In the genomic region with DNA sequence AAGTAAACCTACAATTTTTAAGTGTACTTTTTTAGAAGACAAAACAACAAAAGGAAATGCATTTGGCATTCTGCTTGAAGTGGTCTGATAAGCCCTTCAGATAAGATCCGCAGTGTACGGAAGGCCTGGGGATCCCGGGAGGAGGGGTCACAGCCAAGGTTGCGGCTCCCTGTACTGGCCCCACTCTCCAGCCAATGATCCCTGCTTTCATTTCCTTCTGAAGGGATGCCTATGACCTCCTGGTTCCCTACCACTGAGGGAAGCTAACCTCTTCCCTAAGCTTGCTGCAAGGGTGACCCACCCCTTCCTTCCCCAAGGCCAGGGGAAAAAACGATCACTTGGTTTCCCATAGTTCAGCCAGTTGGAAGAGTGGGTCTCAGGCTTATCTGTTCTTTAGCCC, we compare ENCODE assay signal across 1 cellular context.
TF ChIP-seq lines count a peak whose summit lies in the region.

No MANE protein-coding gene starts in this region.

TF ChIP-seq in K562, 482 proteins besides CTCF, POLR2A, EP300 and RAD21:
- TF ChIP-seq ZNF124 (CRISPR knock-in tag; IDR thresholded peaks at IDR 0.05) (no peak), HNRNPLL (IDR thresholded peaks at IDR 0.05; ENCODE audit: low read depth, low read length, poor library complexity, severe bottlenecking) (peak; percentile 53)
